Comparison of ENCODE assay signal across 8 cellular contexts in genomic region chr2:71223767-71224333, GRCh38. TPM values are rescaled to one million over a fixed set of nuclear protein-coding genes. Genes with fewer than 3 reads are reported as not detected.
DNase-seq lines count a peak whose midpoint lies in the region; ATAC-seq, FAIRE-seq and TF ChIP-seq lines count a peak whose summit lies in the region.

No MANE protein-coding gene starts in this region.

- TF ChIP-seq EP300 in esophagus muscularis mucosa (IDR thresholded peaks at IDR 0.05) = no peak

- H3K27me3 ChIP-seq in esophagus muscularis mucosa = no peaks in the 10 kb centered on the region

- peaks cover 32% of the 10 kb centered on the region for H3K27me3 Mint-ChIP-seq in nephron progenitor cell (ENCODE audit: low read depth, poor library complexity)

- H3K4me1 ChIP-seq in esophagus muscularis mucosa = peaks cover 0 to 26% (median 21%) of the 10 kb centered on the region in 4 donors

- no peak overlapping the region for H3K27ac ChIP-seq in esophagus muscularis mucosa (replicated peaks in 1 of 4)

- intact Hi-C loops in esophagus muscularis mucosa (cut with DNase I) = loop anchor here (2.0 kb wide), 1 partner anchor 107 kb away; the partner anchor contains the start of gene ZNF638

- no peaks in the 10 kb centered on the region for H3K36me3 Mint-ChIP-seq in nephron progenitor cell (ENCODE audit: low read depth)

- no peak for ATAC-seq in GM18909 (IDR thresholded peaks at IDR 0.05; ENCODE audit: poor library complexity, unreplicated experiment)
- no peak for ATAC-seq in GM18520 (IDR thresholded peaks at IDR 0.05; ENCODE audit: unreplicated experiment)

- TF ChIP-seq CTCF in D721Med (IDR thresholded peaks at IDR 0.05; ENCODE audit: insufficient read depth, missing control alignments) (peak; percentile 54), esophagus muscularis mucosa (IDR thresholded peaks at IDR 0.05) (peak; percentile 52 to 64 (median 60)), nephron progenitor cell (IDR thresholded peaks at IDR 0.05) (peak; percentile 34)

- peak; percentile 61 for FAIRE-seq in D721Med (lab: Jason Lieb, UNC)

- no peak overlapping the region for H3K27ac Mint-ChIP-seq in nephron progenitor cell

- no peak overlapping the region for H3K4me3 Mint-ChIP-seq in nephron progenitor cell

- TF ChIP-seq POLR2A in esophagus muscularis mucosa (IDR thresholded peaks at IDR 0.05; ENCODE audit: low read depth) = no peak

- H3K4me1 Mint-ChIP-seq in nephron progenitor cell = peaks cover 24% of the 10 kb centered on the region

- WGBS in esophagus muscularis mucosa = 12% methylated on average over 3 of the region's 3 CpGs

- H3K36me3 ChIP-seq in esophagus muscularis mucosa = peaks cover 0 to 5% (median 0%) of the 10 kb centered on the region in 4 donors

- peak; percentile 27 for DNase-seq in D721Med (ENCODE audit: insufficient read length, low spot score)
- peak; percentile 45 for DNase-seq in HuH-7 (ENCODE audit: low spot score)
- DNase-seq in RKO (ENCODE audit: low spot score) = peak; percentile 80
- no peak for DNase-seq in esophagus muscularis mucosa (ENCODE audit: extremely low spot score)
- DNase-seq in nephron progenitor cell = peak; percentile 48
- DNase-seq in stimulated activated CD4-positive, alpha-beta T cell treated with anti-CD3 and anti-CD28 coated beads, Interleukin-4, amount 100 ng/mL, for 1 hour = no peak

- H3K4me3 ChIP-seq in esophagus muscularis mucosa = no peak overlapping the region

- peaks cover 17% of the 10 kb centered on the region for H3K9me3 Mint-ChIP-seq in nephron progenitor cell

- H3K9me3 ChIP-seq in esophagus muscularis mucosa = no peaks in the 10 kb centered on the region

RNA-seq across cellular contexts. Expression of gene PAIP2B, which starts 3.1 kb away (rescaled TPM):
- total RNA-seq in esophagus muscularis mucosa = 10 to 100 TPM; 11.2 to 16.9 (median 12.6) TPM

Comparison
In these comparisons a context has a peak if more than half of its experiments do, and no peak if none do; other contexts are left out.
1. DNase-seq: peak in D721Med (single experiment), HuH-7 (single experiment), RKO (single experiment) and nephron progenitor cell (single experiment); none in esophagus muscularis mucosa (single experiment) and stimulated activated CD4-positive, alpha-beta T cell treated with anti-CD3 and anti-CD28 coated beads, Interleukin-4, amount 100 ng/mL, for 1 hour (single experiment).
2. Peak in every context shown above with its lines, with median percentiles within 50 percentile points of each other: CTCF ChIP-seq.